In genomic region chr17:22512057-22512456, GRCh38 we compare ENCODE assay signal across 27 cellular contexts.
"Had no signal": no experiment of that assay in that cellular context is flagged by ENCODE, and none has a peak within 500 bp of the region (broad histone marks: within the 10 kb centered on the region; RNA-seq: fewer than 3 reads in every experiment).

No MANE protein-coding gene starts in this region.

- H3K4me1 ChIP-seq: stomach, suprapubic skin, testis, thyroid gland, tibial artery, tibial nerve, transverse colon, upper lobe of left lung, upper lobe of right lung, uterus, vagina had no signal

- H3K4me3 Mint-ChIP-seq: stimulated activated effector memory CD8-positive, alpha-beta T cell treated with anti-CD3 and anti-CD28 coated beads, Interleukin-12 subunit alpha, Interleukin-12 subunit beta, amount 100 ng/mL, for 72 hours; stimulated activated memory B cell treated with anti-CD40 and anti-IgM and Interleukin-4, amounts not matched to agents 10 μg/mL and 1 μg/mL and 100 μg/mL, for 72 hours; stimulated activated naive B cell treated with anti-CD40 and anti-IgM and Interleukin-4, amounts not matched to agents 10 μg/mL and 1 μg/mL and 100 μg/mL, for 72 hours; stimulated activated naive CD8-positive, alpha-beta T cell treated with anti-CD3 and anti-CD28 coated beads, Interleukin-15, amount 100 ng/mL, for 72 hours; stimulated activated naive CD8-positive, alpha-beta T cell treated with anti-CD3 and anti-CD28 coated beads, Interleukin-15, Interleukin-2, amounts not matched to agents 100 ng/mL and 50 ng/mL, for 24 hours; type B pancreatic cell had no signal

- H3K27me3 ChIP-seq: stomach, suprapubic skin, testis, thyroid gland, tibial artery, tibial nerve, transverse colon, upper lobe of left lung, upper lobe of right lung, uterus, vagina had no signal

- ATAC-seq: stimulated activated effector memory CD8-positive, alpha-beta T cell treated with anti-CD3 and anti-CD28 coated beads, Interleukin-12 subunit alpha, Interleukin-12 subunit beta, amount 100 ng/mL, for 72 hours; stimulated activated memory B cell treated with anti-CD40 and anti-IgM and Interleukin-4, amounts not matched to agents 10 μg/mL and 1 μg/mL and 100 μg/mL, for 72 hours; stimulated activated naive B cell treated with anti-CD40 and anti-IgM and Interleukin-4, amounts not matched to agents 10 μg/mL and 1 μg/mL and 100 μg/mL, for 72 hours; stimulated activated naive CD8-positive, alpha-beta T cell treated with anti-CD3 and anti-CD28 coated beads, Interleukin-15, amount 100 ng/mL, for 72 hours; stimulated activated naive CD8-positive, alpha-beta T cell treated with anti-CD3 and anti-CD28 coated beads, Interleukin-15, Interleukin-2, amounts not matched to agents 100 U/mL and 50 U/mL, for 24 hours; upper lobe of right lung had no signal

- H3K27me3 Mint-ChIP-seq: stimulated activated memory B cell treated with anti-CD40 and anti-IgM and Interleukin-4, amounts not matched to agents 10 μg/mL and 1 μg/mL and 100 μg/mL, for 72 hours; stimulated activated naive B cell treated with anti-CD40 and anti-IgM and Interleukin-4, amounts not matched to agents 10 μg/mL and 1 μg/mL and 100 μg/mL, for 72 hours; stimulated activated naive CD8-positive, alpha-beta T cell treated with anti-CD3 and anti-CD28 coated beads, Interleukin-15, amount 100 ng/mL, for 72 hours; stimulated activated naive CD8-positive, alpha-beta T cell treated with anti-CD3 and anti-CD28 coated beads, Interleukin-15, Interleukin-2, amounts not matched to agents 100 ng/mL and 50 ng/mL, for 24 hours; type B pancreatic cell had no signal

- DNase-seq: stimulated activated CD4-positive, alpha-beta T cell treated with anti-CD3 and anti-CD28 coated beads, Interleukin-2, amount 100 ng/mL, for 48 hours; stimulated activated CD4-positive, alpha-beta T cell treated with anti-CD3 and anti-CD28 coated beads, Interleukin-4, amount 100 ng/mL, for 1 hour; stimulated activated CD4-positive, alpha-beta T cell treated with anti-CD3 and anti-CD28 coated beads, Interleukin-4, amount 100 ng/mL, for 24 hours; stimulated activated CD4-positive, alpha-beta T cell treated with anti-CD3 and anti-CD28 coated beads, Interleukin-4, amount 100 ng/mL, for 4 hours; stimulated activated CD8-positive, alpha-beta memory T cell treated with anti-CD3 and anti-CD28 coated beads, Interleukin-4, amount 100 ng/mL, for 48 hours; stimulated activated naive B cell treated with anti-CD40 and anti-IgM and Interleukin-4, amounts not matched to agents 10 μg/mL and 1 μg/mL and 100 μg/mL, for 72 hours; stimulated activated naive CD4-positive, alpha-beta T cell treated with Interleukin-2 at 50 U/mL for 16 hours; stimulated activated naive CD8-positive, alpha-beta T cell treated with anti-CD3 and anti-CD28 coated beads, Interleukin-15, amount 100 ng/mL, for 72 hours; stimulated activated naive CD8-positive, alpha-beta T cell treated with anti-CD3 and anti-CD28 coated beads, Interleukin-15, Interleukin-2, amounts not matched to agents 100 U/mL and 50 U/mL, for 24 hours; stomach; substantia nigra; testis; thyroid gland; tibial artery; transverse colon; trophoblast cell; upper lobe of left lung; upper lobe of right lung; uterus had no signal

- H3K36me3 Mint-ChIP-seq: stimulated activated effector memory CD8-positive, alpha-beta T cell treated with anti-CD3 and anti-CD28 coated beads, Interleukin-12 subunit alpha, Interleukin-12 subunit beta, amount 100 ng/mL, for 72 hours; stimulated activated memory B cell treated with anti-CD40 and anti-IgM and Interleukin-4, amounts not matched to agents 10 μg/mL and 1 μg/mL and 100 μg/mL, for 72 hours; type B pancreatic cell had no signal

- H3K27ac ChIP-seq: stomach, suprapubic skin, testis, thoracic aorta, thyroid gland, tibial artery, tibial nerve, transverse colon, upper lobe of left lung, upper lobe of right lung, uterus, vagina had no signal

- H3K4me3 ChIP-seq: stomach, suprapubic skin, testis, thoracic aorta, thyroid gland, tibial artery, tibial nerve, transverse colon, upper lobe of left lung, upper lobe of right lung, uterus, vagina had no signal

- H3K27ac Mint-ChIP-seq: stimulated activated effector memory CD8-positive, alpha-beta T cell treated with anti-CD3 and anti-CD28 coated beads, Interleukin-12 subunit alpha, Interleukin-12 subunit beta, amount 100 ng/mL, for 72 hours; stimulated activated memory B cell treated with anti-CD40 and anti-IgM and Interleukin-4, amounts not matched to agents 10 μg/mL and 1 μg/mL and 100 μg/mL, for 72 hours; stimulated activated naive B cell treated with anti-CD40 and anti-IgM and Interleukin-4, amounts not matched to agents 10 μg/mL and 1 μg/mL and 100 μg/mL, for 72 hours; stimulated activated naive CD8-positive, alpha-beta T cell treated with anti-CD3 and anti-CD28 coated beads, Interleukin-15, amount 100 ng/mL, for 72 hours; stimulated activated naive CD8-positive, alpha-beta T cell treated with anti-CD3 and anti-CD28 coated beads, Interleukin-15, Interleukin-2, amounts not matched to agents 100 ng/mL and 50 ng/mL, for 24 hours; type B pancreatic cell had no signal

- H3K9me3 ChIP-seq: suprapubic skin, testis, thoracic aorta, thyroid gland, transverse colon, upper lobe of right lung, uterus, vagina had no signal

- H3K36me3 ChIP-seq: stomach, suprapubic skin, thoracic aorta, thyroid gland, tibial artery, tibial nerve, transverse colon, upper lobe of left lung, upper lobe of right lung, uterus, vagina had no signal

- H3K4me1 Mint-ChIP-seq: stimulated activated effector memory CD8-positive, alpha-beta T cell treated with anti-CD3 and anti-CD28 coated beads, Interleukin-12 subunit alpha, Interleukin-12 subunit beta, amount 100 ng/mL, for 72 hours; stimulated activated memory B cell treated with anti-CD40 and anti-IgM and Interleukin-4, amounts not matched to agents 10 μg/mL and 1 μg/mL and 100 μg/mL, for 72 hours; stimulated activated naive B cell treated with anti-CD40 and anti-IgM and Interleukin-4, amounts not matched to agents 10 μg/mL and 1 μg/mL and 100 μg/mL, for 72 hours; stimulated activated naive CD8-positive, alpha-beta T cell treated with anti-CD3 and anti-CD28 coated beads, Interleukin-15, amount 100 ng/mL, for 72 hours had no signal
